1 cellular context compared by ENCODE assay signal in the genomic region with DNA sequence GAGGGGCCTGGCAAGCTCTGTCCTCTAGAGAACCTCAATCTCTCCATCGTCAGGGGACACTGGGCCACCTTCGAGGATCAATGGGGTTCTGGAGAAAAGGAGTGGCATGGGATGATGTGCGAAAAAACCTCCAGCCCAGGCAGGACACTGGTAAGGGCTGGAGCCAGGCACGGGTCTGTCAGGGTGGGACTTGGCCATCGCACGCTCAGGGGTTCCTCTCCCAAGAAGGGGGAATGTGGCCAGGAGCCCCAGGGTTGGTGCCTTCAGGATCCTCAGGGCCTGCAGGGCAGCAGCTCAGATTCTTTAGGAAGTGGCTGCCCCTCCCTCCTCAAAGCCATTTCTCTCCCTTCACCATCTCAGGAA.
TF ChIP-seq lines count a peak whose summit lies in the region.

No MANE protein-coding gene starts in this region.

TF ChIP-seq in IMR-90, 13 proteins besides CTCF, POLR2A, EP300 and RAD21:
- TF ChIP-seq MAFK (IDR thresholded peaks at IDR 0.05; ENCODE audit: low read depth, low read length) = no peak
- no peak for TF ChIP-seq BHLHE40 (IDR thresholded peaks at IDR 0.05; ENCODE audit: low read depth, low read length)
- no peak for TF ChIP-seq SMC3 (IDR thresholded peaks at IDR 0.05; ENCODE audit: low read depth, low read length)
- TF ChIP-seq MXI1 (IDR thresholded peaks at IDR 0.05; ENCODE audit: borderline replicate concordance, low read depth, low read length) = no peak
- no peak for TF ChIP-seq FOS (IDR thresholded peaks at IDR 0.05; ENCODE audit: low read depth, low read length)
- TF ChIP-seq USF2 (IDR thresholded peaks at IDR 0.05; ENCODE audit: low read depth, low read length) = no peak
- no peak for TF ChIP-seq CEBPB (IDR thresholded peaks at IDR 0.05; ENCODE audit: low read depth, low read length)
- TF ChIP-seq CHD1 (IDR thresholded peaks at IDR 0.05; ENCODE audit: low read depth, low read length) = no peak
- TF ChIP-seq ELK1 (IDR thresholded peaks at IDR 0.05; ENCODE audit: borderline replicate concordance, low read depth, low read length) = no peak
- no peak for TF ChIP-seq RCOR1 (IDR thresholded peaks at IDR 0.05; ENCODE audit: insufficient replicate concordance, low read length)
- TF ChIP-seq RFX5 (IDR thresholded peaks at IDR 0.05; ENCODE audit: low read depth, low read length) = no peak
- TF ChIP-seq NFE2L2 (IDR thresholded peaks at IDR 0.05; ENCODE audit: low read depth, low read length) = no peak
- TF ChIP-seq MAZ (IDR thresholded peaks at IDR 0.05; ENCODE audit: borderline replicate concordance, low read depth, low read length) = no peak
